In the genomic region with DNA sequence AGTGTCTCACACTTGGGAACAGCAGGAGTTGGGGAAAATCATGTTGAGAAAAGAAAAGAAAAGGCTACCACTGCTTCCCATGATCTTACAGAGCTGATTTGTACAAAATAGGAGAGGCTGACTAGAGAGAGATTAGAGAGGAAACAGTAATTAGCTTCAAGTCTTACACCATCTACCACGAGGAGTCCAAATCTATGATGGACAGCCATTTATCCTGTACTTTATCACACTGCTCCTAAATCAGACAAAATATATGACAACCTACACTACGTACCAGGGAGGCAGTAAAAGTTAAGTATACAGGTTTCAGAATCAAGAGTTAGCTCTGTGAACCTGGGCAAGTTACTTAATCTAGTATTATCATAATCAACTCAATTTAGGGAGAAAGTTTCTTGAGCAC, we compare ENCODE assay signal across 18 cellular contexts. TPM values are rescaled to one million over a fixed set of nuclear protein-coding genes. Genes with fewer than 3 reads are reported as not detected.
DNase-seq lines count a peak whose midpoint lies in the region; ATAC-seq, FAIRE-seq and TF ChIP-seq lines count a peak whose summit lies in the region.
"Had no signal": no experiment of that assay in that cellular context is flagged by ENCODE, and none has a peak within 500 bp of the region (broad histone marks: within the 10 kb centered on the region; RNA-seq: fewer than 3 reads in every experiment).

No MANE protein-coding gene starts in this region.

- peak overlapping the region; percentile 49 for H3K27ac ChIP-seq in A673 (ENCODE audit: low read depth, low read length, poor library complexity, severe bottlenecking)
- H3K27ac ChIP-seq in keratinocyte (ENCODE audit: control insufficient read depth, insufficient read depth, low read length) = no peak overlapping the region
- H3K27ac ChIP-seq in trophoblast cell (ENCODE audit: low read depth, low read length) = peak overlapping the region; percentile 57
- H3K27ac ChIP-seq: BLaER1 treated with 17β-estradiol and CSF1 and Interleukin-3, amounts not matched to agents 10 nM and 100 nM; KMS-11; SJCRH30 had no signal

- peak; percentile 13 for FAIRE-seq in keratinocyte (lab: Jason Lieb, UNC)
- FAIRE-seq: A204.1, D721Med had no signal

- no peaks in the 10 kb centered on the region for H3K9me1 ChIP-seq in keratinocyte (ENCODE audit: control insufficient read depth, extremely low read depth, insufficient read depth, low read length)

- no peaks in the 10 kb centered on the region for H4K20me1 ChIP-seq in keratinocyte (ENCODE audit: control insufficient read depth, extremely low read depth, insufficient read depth, low read length)
- H4K20me1 ChIP-seq: BLaER1 treated with 17β-estradiol and CSF1 and Interleukin-3, amounts not matched to agents 10 nM and 100 nM had no signal

- CTCF ChIA-PET in A673 (lab: Charles Lee) = no interaction called here
- CTCF ChIA-PET in MCF 10A (lab: Yijun Ruan, JAX) = interaction anchor here (1.2 kb wide), 1 partner anchor 12 kb away, joined by 3 read pairs; no protein-coding TSS in a partner anchor

- H3K9ac ChIP-seq in keratinocyte (ENCODE audit: control insufficient read depth, extremely low read depth, insufficient read depth, low read length) (no peak overlapping the region), trophoblast cell (ENCODE audit: low read length) (no peak overlapping the region)
- H3K9ac ChIP-seq: BLaER1 treated with 17β-estradiol and CSF1 and Interleukin-3, amounts not matched to agents 10 nM and 100 nM; KMS-11 had no signal

- H3K4me2 ChIP-seq in keratinocyte (ENCODE audit: control insufficient read depth, extremely low read depth, insufficient read depth, low read depth, low read length) (no peak overlapping the region), trophoblast cell (ENCODE audit: low read length) (no peak overlapping the region)
- H3K4me2 ChIP-seq: BLaER1 treated with 17β-estradiol and CSF1 and Interleukin-3, amounts not matched to agents 10 nM and 100 nM; KMS-11 had no signal

- peaks cover 5% of the 10 kb centered on the region for H3K4me1 Mint-ChIP-seq in activated T-helper 17 cell treated with anti-CD3 and anti-CD28 coated beads, Interleukin-2, amount 50 U/mL, for 72 hours
- no peaks in the 10 kb centered on the region for H3K4me1 Mint-ChIP-seq in MCF 10A (ENCODE audit: insufficient read depth, unreplicated experiment)

- H3K23ac ChIP-seq in trophoblast cell (ENCODE audit: low read length) = no peak overlapping the region

- H3K9me3 Mint-ChIP-seq in activated T-helper 17 cell treated with anti-CD3 and anti-CD28 coated beads, Interleukin-2, amount 50 U/mL, for 72 hours = no peaks in the 10 kb centered on the region
- no peaks in the 10 kb centered on the region for H3K9me3 Mint-ChIP-seq in MCF 10A (ENCODE audit: unreplicated experiment)
- H3K9me3 Mint-ChIP-seq: CD8-positive, alpha-beta memory T cell had no signal

- H2BK120ac ChIP-seq in trophoblast cell (ENCODE audit: insufficient read depth, low read length, poor library complexity) = no peak overlapping the region

- no peaks in the 10 kb centered on the region for H3K9me3 ChIP-seq in A673 (ENCODE audit: low read depth, low read length, poor library complexity, severe bottlenecking)
- H3K9me3 ChIP-seq in keratinocyte (ENCODE audit: control insufficient read depth, low read depth, low read length) = no peaks in the 10 kb centered on the region
- no peaks in the 10 kb centered on the region for H3K9me3 ChIP-seq in trophoblast cell (ENCODE audit: insufficient read depth, low read depth, low read length)
- H3K9me3 ChIP-seq: BLaER1 treated with 17β-estradiol and CSF1 and Interleukin-3, amounts not matched to agents 10 nM and 100 nM; SJCRH30 had no signal

- H3K36me3 Mint-ChIP-seq in activated T-helper 17 cell treated with anti-CD3 and anti-CD28 coated beads, Interleukin-2, amount 50 U/mL, for 72 hours (ENCODE audit: low read depth) = peaks cover 94% of the 10 kb centered on the region
- peaks cover 72% of the 10 kb centered on the region for H3K36me3 Mint-ChIP-seq in MCF 10A (ENCODE audit: insufficient read depth, unreplicated experiment)

- no peaks in the 10 kb centered on the region for H3K79me1 ChIP-seq in trophoblast cell (ENCODE audit: low read length)

- H2BK5ac ChIP-seq in trophoblast cell (ENCODE audit: low read depth, low read length, poor library complexity) = no peak overlapping the region

- no peak overlapping the region for H4K12ac ChIP-seq in trophoblast cell (ENCODE audit: low read depth, low read length)

- H3K4ac ChIP-seq in trophoblast cell (ENCODE audit: low read depth, low read length) = no peak overlapping the region

- no CpG with 5 or more reads among the region's 2 CpGs for WGBS in trophoblast cell (ENCODE audit: extremely low coverage, insufficient coverage, insufficient read length)

- no peak overlapping the region for H3K18ac ChIP-seq in trophoblast cell (ENCODE audit: low read length)

- no peak overlapping the region for H2BK12ac ChIP-seq in trophoblast cell (ENCODE audit: low read length)

- peaks cover 10% of the 10 kb centered on the region for H3K4me1 ChIP-seq in A673 (ENCODE audit: insufficient read depth, low read length, poor library complexity, severe bottlenecking)
- H3K4me1 ChIP-seq in keratinocyte (ENCODE audit: control insufficient read depth, extremely low read depth, insufficient read depth, low read length) = no peaks in the 10 kb centered on the region
- no peaks in the 10 kb centered on the region for H3K4me1 ChIP-seq in trophoblast cell (ENCODE audit: control insufficient read depth in 1 of 2, insufficient read depth in 2 of 2, low read length in 2 of 2)
- H3K4me1 ChIP-seq: BLaER1 treated with 17β-estradiol and CSF1 and Interleukin-3, amounts not matched to agents 10 nM and 100 nM; SJCRH30 had no signal

- TF ChIP-seq CTCF in A673 (conservative IDR thresholded peaks at IDR 0.05; ENCODE audit: low read depth, low read length) = no peak
- TF ChIP-seq CTCF in keratinocyte (optimal IDR thresholded peaks at IDR 0.05 in 1 of 3, IDR thresholded peaks at IDR 0.05 in 1 of 3, conservative IDR thresholded peaks at IDR 0.05 in 1 of 3; ENCODE audit: extremely low read depth in 1 of 3, insufficient read depth in 2 of 3, low read length in 3 of 3) = no peak
- no peak for TF ChIP-seq CTCF in MCF 10A (IDR thresholded peaks at IDR 0.05; ENCODE audit: unreplicated experiment)

- BruUV-seq in A673 (replicated peaks; lab: Mats Ljungman, UMichigan) = no TSS peak
- no TSS peak for BruUV-seq in MCF 10A (replicated peaks; lab: Mats Ljungman, UMichigan)

- POLR2A ChIA-PET in A673 (lab: Charles Lee; ENCODE audit: low non-redundant PET) (no interaction called here), MCF 10A (lab: Yijun Ruan, JAX) (interaction anchor here (0.9 kb wide), 1 partner anchor 13 kb away, joined by 3 read pairs; no protein-coding TSS in a partner anchor)

- no peak overlapping the region for H3K14ac ChIP-seq in trophoblast cell (ENCODE audit: low read length)

- no peak overlapping the region for H3K4me3 Mint-ChIP-seq in activated T-helper 17 cell treated with anti-CD3 and anti-CD28 coated beads, Interleukin-2, amount 50 U/mL, for 72 hours
- H3K4me3 Mint-ChIP-seq in MCF 10A (ENCODE audit: unreplicated experiment) = no peak overlapping the region
- H3K4me3 Mint-ChIP-seq: CD8-positive, alpha-beta memory T cell had no signal

- H3K36me3 ChIP-seq in A673 (ENCODE audit: insufficient read depth, low read length, poor library complexity, severe bottlenecking) (peaks cover 29% of the 10 kb centered on the region), keratinocyte (ENCODE audit: control insufficient read depth in 2 of 2, extremely low read depth in 1 of 2, insufficient read depth in 2 of 2, low read length in 2 of 2) (peaks cover 7 to 11% of the 10 kb centered on the region in 2 experiments), trophoblast cell (ENCODE audit: control insufficient read depth in 1 of 2, insufficient read depth in 2 of 2, low read length in 2 of 2) (peaks cover 13 to 15% of the 10 kb centered on the region in 2 experiments)

- peak; percentile 53 for DNase-seq in A673 (ENCODE audit: low spot score)
- no peak for DNase-seq in keratinocyte (ENCODE audit: low read depth, low spot score)
- DNase-seq in trophoblast cell = no peak
- no peak for DNase-seq in MCF 10A (ENCODE audit: unreplicated experiment)
- DNase-seq in stimulated activated naive CD4-positive, alpha-beta T cell (lab: John Stamatoyannopoulos, UW) = no peak
- DNase-seq: CD8-positive, alpha-beta memory T cell; H7; NCI-H1436; NCI-H1930; NCI-H226; NCI-H524 treated with DMSO at 0.1 percent for 48 hours; SJCRH30 had no signal

- H2AFZ ChIP-seq in keratinocyte (ENCODE audit: control insufficient read depth, low read length) = no peak overlapping the region
- no peak overlapping the region for H2AFZ ChIP-seq in trophoblast cell (ENCODE audit: insufficient read depth, low read length, poor library complexity)

- ATAC-seq in activated T-helper 17 cell treated with anti-CD3 and anti-CD28 coated beads, Interleukin-2, amount 50 U/mL, for 72 hours (replicated peaks) = no peak
- ATAC-seq in GM19035 (IDR thresholded peaks at IDR 0.05; ENCODE audit: unreplicated experiment) = no peak

- no peaks in the 10 kb centered on the region for H3K27me3 Mint-ChIP-seq in activated T-helper 17 cell treated with anti-CD3 and anti-CD28 coated beads, Interleukin-2, amount 50 U/mL, for 72 hours
- H3K27me3 Mint-ChIP-seq in MCF 10A (ENCODE audit: insufficient read depth, unreplicated experiment) = no peaks in the 10 kb centered on the region
- H3K27me3 Mint-ChIP-seq: CD8-positive, alpha-beta memory T cell had no signal

- H4K91ac ChIP-seq in trophoblast cell (ENCODE audit: low read depth, low read length) = no peak overlapping the region

- H3K27me3 ChIP-seq in A673 (replicated peaks; ENCODE audit: insufficient read depth, low read depth, low read length, poor library complexity) (no peaks in the 10 kb centered on the region), keratinocyte (ENCODE audit: control insufficient read depth, extremely low read depth, insufficient read depth, low read length) (no peaks in the 10 kb centered on the region), trophoblast cell (ENCODE audit: insufficient read depth, low read length) (no peaks in the 10 kb centered on the region)
- H3K27me3 ChIP-seq: BLaER1 treated with 17β-estradiol and CSF1 and Interleukin-3, amounts not matched to agents 10 nM and 100 nM; SJCRH30 had no signal

- peak overlapping the region; percentile 36 for H3K27ac Mint-ChIP-seq in activated T-helper 17 cell treated with anti-CD3 and anti-CD28 coated beads, Interleukin-2, amount 50 U/mL, for 72 hours
- H3K27ac Mint-ChIP-seq in MCF 10A (ENCODE audit: low read depth, unreplicated experiment) = no peak overlapping the region

- H4K8ac ChIP-seq in trophoblast cell (ENCODE audit: low read depth, low read length) = no peak overlapping the region

- intact Hi-C loops in A673 (cut with micrococcal nuclease; ENCODE audit: unreplicated experiment) (no loop called here), MCF 10A (cut with micrococcal nuclease) (no loop called here)

- dilution Hi-C loops in keratinocyte (cut with MboI; ENCODE audit: extremely low pct_ligation_motif_present, low sequenced_read_pairs) = no loop called here

- H3K4me3 ChIP-seq in A673 (ENCODE audit: low read depth, low read length, poor library complexity, severe bottlenecking) (no peak overlapping the region), keratinocyte (ENCODE audit: control insufficient read depth in 2 of 3, extremely low read depth in 1 of 3, insufficient read depth in 2 of 3, low read depth in 1 of 3, low read length in 3 of 3) (no peak overlapping the region), trophoblast cell (ENCODE audit: low read depth, low read length) (no peak overlapping the region)
- H3K4me3 ChIP-seq: BLaER1 treated with 17β-estradiol and CSF1 and Interleukin-3, amounts not matched to agents 10 nM and 100 nM; SJCRH30 had no signal

- H2AK5ac ChIP-seq in trophoblast cell (ENCODE audit: low read length) = no peak overlapping the region

- no peaks in the 10 kb centered on the region for H3K79me2 ChIP-seq in keratinocyte (ENCODE audit: control insufficient read depth, insufficient read depth, low read length)
- H3K79me2 ChIP-seq in trophoblast cell (ENCODE audit: control insufficient read depth, insufficient read depth, low read length, poor library complexity) = no peaks in the 10 kb centered on the region

RNA-seq across cellular contexts. Expression of a gene that starts 38.0 kb away (rescaled TPM):
- total RNA-seq in A673 (2021) (44.3 and 47.2 TPM in 2 replicates), MCF 10A (2022) (29.9 and 31.0 TPM in 2 replicates)
- 10 to 100 TPM; 25.7 to 27.0 TPM for total RNA-seq in activated T-helper 17 cell treated with anti-CD3 and anti-CD28 coated beads, Interleukin-2, amount 50 U/mL, for 72 hours
- polyA plus RNA-seq in keratinocyte = 12.0 to 20.3 TPM (median 16.5 TPM) in 3 replicates
- polyA plus RNA-seq in keratinocyte (2011; ENCODE audit: low read depth) = 103 TPM
- polyA plus RNA-seq in keratinocyte (2011; cell fraction: cytosol; rRNA removed) = 11.6 and 16.8 TPM in 2 replicates
- polyA plus RNA-seq in keratinocyte (2011; cell fraction: nucleus; rRNA removed) = 13.3 and 17.5 TPM in 2 replicates
- polyA plus RNA-seq in keratinocyte (2012; ENCODE audit: low replicate concordance) = 21.5 and 27.3 TPM in 2 replicates
- polyA minus RNA-seq in keratinocyte = 2.9 to 10.2 TPM (median 9.2 TPM) in 3 replicates
- 8.2 TPM for polyA minus RNA-seq in keratinocyte (2011; cell fraction: cytosol; rRNA and poly(A)+ RNA removed)
- polyA minus RNA-seq in keratinocyte (2011; cell fraction: nucleus; rRNA and poly(A)+ RNA removed) = 12.9 and 14.6 TPM in 2 replicates
- polyA plus RNA-seq in trophoblast cell (2013) = 45.9 and 46.1 TPM in 2 replicates

RNA-seq across cellular contexts. Expression of a gene that starts 38.1 kb away (rescaled TPM):
- total RNA-seq in A673 (2021) (46.5 and 48.8 TPM in 2 replicates), MCF 10A (2022) (19.4 and 21.1 TPM in 2 replicates)
- 10 to 100 TPM; 32.7 to 43.7 TPM for total RNA-seq in activated T-helper 17 cell treated with anti-CD3 and anti-CD28 coated beads, Interleukin-2, amount 50 U/mL, for 72 hours
- polyA plus RNA-seq in keratinocyte = 23.1 to 37.4 TPM (median 23.7 TPM) in 3 replicates
- 34.0 TPM for polyA plus RNA-seq in keratinocyte (2011; ENCODE audit: low read depth)
- polyA plus RNA-seq in keratinocyte (2011; cell fraction: cytosol; rRNA removed) = 17.7 and 40.1 TPM in 2 replicates
- 25.6 and 30.7 TPM in 2 replicates for polyA plus RNA-seq in keratinocyte (2011; cell fraction: nucleus; rRNA removed)
- polyA plus RNA-seq in keratinocyte (2012; ENCODE audit: low replicate concordance) = 10.7 and 16.0 TPM in 2 replicates
- polyA minus RNA-seq in keratinocyte = 3.7 to 27.1 TPM (median 16.1 TPM) in 3 replicates
- 10.0 TPM for polyA minus RNA-seq in keratinocyte (2011; cell fraction: cytosol; rRNA and poly(A)+ RNA removed)
- 13.5 and 20.6 TPM in 2 replicates for polyA minus RNA-seq in keratinocyte (2011; cell fraction: nucleus; rRNA and poly(A)+ RNA removed)
- 29.7 and 32.4 TPM in 2 replicates for polyA plus RNA-seq in trophoblast cell (2013)
